ENCODE assay signal across 32 cellular contexts in the genomic region with DNA sequence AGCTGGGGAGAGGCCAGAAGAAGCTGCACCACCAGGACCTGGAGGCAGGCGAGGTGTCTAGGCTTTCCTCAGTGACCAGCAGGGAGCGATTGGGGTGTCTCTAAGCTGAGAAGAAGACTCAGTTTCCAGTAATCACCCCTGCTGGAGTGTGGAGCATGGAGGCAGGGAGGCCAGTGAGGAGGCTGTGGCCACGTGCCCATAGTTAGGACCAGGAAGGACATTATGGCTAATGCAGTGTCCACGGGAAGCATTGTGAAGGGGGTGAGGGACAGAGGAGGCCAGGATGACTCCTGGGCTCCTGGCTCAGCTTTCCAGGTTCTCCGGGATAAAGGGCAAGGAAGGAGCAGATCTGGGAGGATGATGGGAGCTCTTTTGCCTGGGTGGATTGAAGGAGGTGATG. TPM values are rescaled to one million over a fixed set of nuclear protein-coding genes. Genes with fewer than 3 reads are reported as not detected.
DNase-seq lines count a peak whose midpoint lies in the region; ATAC-seq and TF ChIP-seq lines count a peak whose summit lies in the region.
"Had no signal": no experiment of that assay in that cellular context is flagged by ENCODE, and none has a peak within 500 bp of the region (broad histone marks: within the 10 kb centered on the region; RNA-seq: fewer than 3 reads in every experiment).

No MANE protein-coding gene starts in this region.

- DNase-seq in SK-N-SH (no peak), Panc1 (ENCODE audit: low read depth, low spot score) (no peak), pons (ENCODE audit: low spot score) (no peak), left ventricle myocardium inferior (no peak)
- DNase-seq in stimulated activated effector memory CD8-positive, alpha-beta T cell treated with anti-CD3 and anti-CD28 coated beads, Interleukin-12 subunit alpha, Interleukin-12 subunit beta, amount 100 ng/mL, for 72 hours (ENCODE audit: low spot score in 2 of 2) = no peak
- no peak for DNase-seq in NK-92 treated with Interleukin-12 subunit alpha and Interleukin-12 subunit beta, amount 100 ng/mL, for 24 hours (lab: John Stamatoyannopoulos, UW)
- DNase-seq: activated CD4-positive, CD25-positive, alpha-beta regulatory T cell; activated gamma-delta T cell treated with Interleukin-2 at 50 U/mL for 16 hours; activated T-cell treated with anti-CD3 and anti-CD28 coated beads, Interleukin-2, amount 50 U/mL, for 4 hours; CD4-positive, alpha-beta T cell; colonic mucosa; effector CD8-positive, alpha-beta T cell; Kasumi-1; left ventricle myocardium superior; MV-4-11; NCI-H446 treated with DMSO at 0.1 percent for 48 hours; NCI-H774; RPMI8226; stimulated activated naive B cell treated with anti-CD40 and anti-IgM and Interleukin-4, amounts not matched to agents 10 μg/mL and 1 μg/mL and 100 μg/mL, for 72 hours had no signal

- H3K9me3 Mint-ChIP-seq in stimulated activated effector memory CD8-positive, alpha-beta T cell treated with anti-CD3 and anti-CD28 coated beads, Interleukin-12 subunit alpha, Interleukin-12 subunit beta, amount 100 ng/mL, for 72 hours = no peaks in the 10 kb centered on the region
- H3K9me3 Mint-ChIP-seq: activated T-cell treated with anti-CD3 and anti-CD28 coated beads, Interleukin-2, amount 50 U/mL, for 4 hours; CD4-positive, alpha-beta T cell; mesothelial cell of epicardium; stimulated activated naive B cell treated with anti-CD40 and anti-IgM and Interleukin-4, amounts not matched to agents 10 μg/mL and 1 μg/mL and 100 μg/mL, for 72 hours had no signal

- peak overlapping the region; percentile 59 for H3K4me2 ChIP-seq in SK-N-SH

- 0 out of 2 replicates have a peak overlapping the region, but pooled peaks have one; percentile 22 for H3K9ac ChIP-seq in SK-N-SH

- TF ChIP-seq EP300 in SK-N-SH (IDR thresholded peaks at IDR 0.05; ENCODE audit: borderline replicate concordance in 1 of 2, low read depth in 1 of 2, low read length in 1 of 2) = no peak

- H3K4me1 ChIP-seq in SK-N-SH (ENCODE audit: control insufficient read depth in 1 of 2, insufficient read depth in 2 of 2, low read depth in 1 of 2, low read length in 1 of 2) = peaks cover 9 to 18% of the 10 kb centered on the region in 2 experiments; a peak in 3 of 4 replicates
- peaks cover 31% of the 10 kb centered on the region for H3K4me1 ChIP-seq in Panc1 (ENCODE audit: control insufficient read depth, insufficient read depth, low read length)
- peaks cover 0 to 3% of the 10 kb centered on the region in 2 donors for H3K4me1 ChIP-seq in esophagus (ENCODE audit: control insufficient read depth in 2 of 2, insufficient read depth in 2 of 2, low read length in 1 of 2)
- no peaks in the 10 kb centered on the region for H3K4me1 ChIP-seq in left ventricle myocardium inferior
- H3K4me1 ChIP-seq: colonic mucosa had no signal

- H3K27ac ChIP-seq in SK-N-SH (ENCODE audit: low read depth in 2 of 2, low read length in 1 of 2) = peak overlapping the region in 1 of 2 experiments; percentile 30; a peak in 2 of 4 replicates
- H3K27ac ChIP-seq in Panc1 (ENCODE audit: low read length) = peak overlapping the region; percentile 25; the same call in 1 of the 2 replicates
- peak overlapping the region; percentile 54 to 93 for H3K27ac ChIP-seq in esophagus (ENCODE audit: low read depth in 2 of 2, low read length in 1 of 2)
- no peak overlapping the region for H3K27ac ChIP-seq in left ventricle myocardium inferior (replicated peaks)
- H3K27ac ChIP-seq: 22Rv1, colonic mucosa had no signal

- H3K4me3 ChIP-seq in SK-N-SH (ENCODE audit: low read depth in 2 of 2, low read length in 1 of 2) (no peak overlapping the region), Panc1 (ENCODE audit: low read depth in 2 of 2, low read length in 2 of 2) (no peak overlapping the region), esophagus (ENCODE audit: low read depth in 1 of 2, low read length in 2 of 2) (peak overlapping the region; percentile 9 to 32), left ventricle myocardium inferior (no peak overlapping the region)
- H3K4me3 ChIP-seq: colonic mucosa had no signal

- CTCF ChIA-PET in SK-N-SH (lab: Yijun Ruan, JAX) = interaction anchor here (0.8 to 1.1 kb wide), 2 partner anchors 49 to 149 kb away, joined by 3 to 4 read pairs; no protein-coding TSS in a partner anchor
- CTCF ChIA-PET in Panc1 (lab: Charles Lee) = interaction anchor here (0.6 kb wide), 1 partner anchor 37 kb away, joined by 8 read pairs; no protein-coding TSS in a partner anchor

- no peaks in the 10 kb centered on the region for H3K9me2 ChIP-seq in SK-N-SH

- H3F3A ChIP-seq in SK-N-SH (replicated peaks; ENCODE audit: insufficient read depth) = peaks cover 3% of the 10 kb centered on the region

- 86% methylated on average over 5 of the region's 5 CpGs for WGBS in SK-N-SH (ENCODE audit: low lambda C conversion rate)
- 66% methylated on average over 5 of the region's 5 CpGs for WGBS in esophagus, 2 donors

- H3K4me1 Mint-ChIP-seq in stimulated activated effector memory CD8-positive, alpha-beta T cell treated with anti-CD3 and anti-CD28 coated beads, Interleukin-12 subunit alpha, Interleukin-12 subunit beta, amount 100 ng/mL, for 72 hours = peaks cover 26% of the 10 kb centered on the region

- no peak overlapping the region for H3K4me3 Mint-ChIP-seq in stimulated activated effector memory CD8-positive, alpha-beta T cell treated with anti-CD3 and anti-CD28 coated beads, Interleukin-12 subunit alpha, Interleukin-12 subunit beta, amount 100 ng/mL, for 72 hours
- H3K4me3 Mint-ChIP-seq: activated T-cell treated with anti-CD3 and anti-CD28 coated beads, Interleukin-2, amount 50 U/mL, for 4 hours; CD4-positive, alpha-beta T cell; mesothelial cell of epicardium; stimulated activated naive B cell treated with anti-CD40 and anti-IgM and Interleukin-4, amounts not matched to agents 10 μg/mL and 1 μg/mL and 100 μg/mL, for 72 hours had no signal

- H3K9me3 ChIP-seq in SK-N-SH (no peaks in the 10 kb centered on the region), Panc1 (ENCODE audit: control insufficient read depth, insufficient read depth, low read depth, low read length) (no peaks in the 10 kb centered on the region), esophagus (ENCODE audit: control insufficient read depth in 2 of 2, insufficient read depth in 1 of 2, low read depth in 1 of 2, low read length in 1 of 2) (no peaks in the 10 kb centered on the region), left ventricle myocardium inferior (replicated peaks) (no peaks in the 10 kb centered on the region)
- H3K9me3 ChIP-seq: colonic mucosa had no signal

- peak overlapping the region; percentile 36 for H3K27ac Mint-ChIP-seq in stimulated activated effector memory CD8-positive, alpha-beta T cell treated with anti-CD3 and anti-CD28 coated beads, Interleukin-12 subunit alpha, Interleukin-12 subunit beta, amount 100 ng/mL, for 72 hours
- H3K27ac Mint-ChIP-seq: CD4-positive, alpha-beta T cell; mesothelial cell of epicardium; stimulated activated naive B cell treated with anti-CD40 and anti-IgM and Interleukin-4, amounts not matched to agents 10 μg/mL and 1 μg/mL and 100 μg/mL, for 72 hours had no signal

- in situ Hi-C loops in Panc1 (cut with HindIII; ENCODE audit: low pct_unique_long_range_greater_than_20kb, low sequenced_read_pairs) = no loop called here

- no peaks in the 10 kb centered on the region for H3K79me2 ChIP-seq in SK-N-SH (ENCODE audit: insufficient read depth)

- intact Hi-C loops in Panc1 (cut with micrococcal nuclease; ENCODE audit: unreplicated experiment) (no loop called here), left ventricle myocardium inferior (cut with micrococcal nuclease) (no loop called here)

- no peaks in the 10 kb centered on the region for H3K36me3 Mint-ChIP-seq in stimulated activated effector memory CD8-positive, alpha-beta T cell treated with anti-CD3 and anti-CD28 coated beads, Interleukin-12 subunit alpha, Interleukin-12 subunit beta, amount 100 ng/mL, for 72 hours
- H3K36me3 Mint-ChIP-seq: mesothelial cell of epicardium; stimulated activated naive B cell treated with anti-CD40 and anti-IgM and Interleukin-4, amounts not matched to agents 10 μg/mL and 1 μg/mL and 100 μg/mL, for 72 hours had no signal

- POLR2A ChIA-PET in SK-N-SH (lab: Yijun Ruan, JAX) = no interaction called here
- POLR2A ChIA-PET in Panc1 (lab: Charles Lee) = no interaction called here

- H3K27me3 ChIP-seq in SK-N-SH (ENCODE audit: insufficient read depth) (no peaks in the 10 kb centered on the region), Panc1 (ENCODE audit: control insufficient read depth, insufficient read depth, low read length) (no peaks in the 10 kb centered on the region), esophagus (ENCODE audit: control insufficient read depth in 1 of 2, insufficient read depth in 2 of 2, low read length in 2 of 2) (no peaks in the 10 kb centered on the region), left ventricle myocardium inferior (ENCODE audit: low read depth) (peaks cover 68% of the 10 kb centered on the region)
- H3K27me3 ChIP-seq: colonic mucosa had no signal

- H3K36me3 ChIP-seq in SK-N-SH (replicated peaks in 1 of 2; ENCODE audit: control insufficient read depth in 1 of 2, insufficient read depth in 2 of 2, low read length in 1 of 2) = no peaks in the 10 kb centered on the region
- H3K36me3 ChIP-seq in Panc1 (ENCODE audit: control insufficient read depth, insufficient read depth, low read length) = no peaks in the 10 kb centered on the region
- peaks cover 0 to 10% of the 10 kb centered on the region in 2 donors for H3K36me3 ChIP-seq in esophagus (ENCODE audit: control insufficient read depth in 2 of 2, insufficient read depth in 2 of 2, low read length in 1 of 2)
- no peaks in the 10 kb centered on the region for H3K36me3 ChIP-seq in left ventricle myocardium inferior
- H3K36me3 ChIP-seq: colonic mucosa had no signal

- H4K20me1 ChIP-seq in SK-N-SH (ENCODE audit: insufficient read depth) = no peaks in the 10 kb centered on the region

- no peak for TF ChIP-seq RAD21 in SK-N-SH (IDR thresholded peaks at IDR 0.05; ENCODE audit: low read length)

- no peak overlapping the region for H2AFZ ChIP-seq in SK-N-SH (ENCODE audit: low read depth)

- TF ChIP-seq CTCF in SK-N-SH (IDR thresholded peaks at IDR 0.05) (no peak), Panc1 (IDR thresholded peaks at IDR 0.05) (no peak), left ventricle myocardium inferior (IDR thresholded peaks at IDR 0.05; ENCODE audit: borderline replicate concordance) (no peak)

- BruUV-seq in Panc1 (replicated peaks; lab: Mats Ljungman, UMichigan) = no TSS peak

- no peak for ATAC-seq in SK-N-SH treated with all-trans-retinoic acid at 6 μM for 48 hours
- no peak for ATAC-seq in Panc1
- ATAC-seq in stimulated activated effector memory CD8-positive, alpha-beta T cell treated with anti-CD3 and anti-CD28 coated beads, Interleukin-12 subunit alpha, Interleukin-12 subunit beta, amount 100 ng/mL, for 72 hours = no peak
- ATAC-seq: activated T-cell treated with anti-CD3 and anti-CD28 coated beads, Interleukin-2, amount 50 U/mL, for 4 hours; HepG2; left ventricle myocardium superior; stimulated activated naive B cell treated with anti-CD40 and anti-IgM and Interleukin-4, amounts not matched to agents 10 μg/mL and 1 μg/mL and 100 μg/mL, for 72 hours had no signal

RNA-seq across cellular contexts. Expression of gene KRT13, which starts 5.7 kb away (rescaled TPM):
- polyA plus RNA-seq in SK-N-SH (2012; rRNA removed) (0.39 and 0.67 TPM in 2 replicates), esophagus (over 10,000 TPM; 46,015 to 60,858 TPM)
- polyA plus RNA-seq in SK-N-SH (2012; cell fraction: cytosol; rRNA removed) = 0.06 and 0.37 TPM in 2 replicates
- polyA plus RNA-seq in SK-N-SH (2012; cell fraction: nucleus; rRNA removed) = 1.3 TPM in 2 replicates
- total RNA-seq in Panc1 (2021; ENCODE audit: unreplicated experiment) (0.36 TPM), left ventricle myocardium inferior (not detected)
- 3.3 TPM for polyA plus RNA-seq in Panc1 (2012; ENCODE audit: insufficient read length)
- total RNA-seq: activated T-cell treated with anti-CD3 and anti-CD28 coated beads, Interleukin-2, amount 50 U/mL, for 4 hours; cardiac septum; CD4-positive, alpha-beta T cell; Daoy; fibroblast of villous mesenchyme; H7; HepG2; left ventricle myocardium superior; pulmonary artery endothelial cell; T-helper 1 cell treated with Interleukin-12 subunit alpha and Interleukin-12 subunit beta and Interleukin-4 antibody, amounts not matched to agents 30 ng/mL and 1 ng/mL, for 36 hours had no signal
- polyA plus RNA-seq: HepG2 had no signal

RNA-seq across cellular contexts. Expression of gene KRT36, which starts 10.0 kb away (rescaled TPM):
- polyA plus RNA-seq in SK-N-SH (2012; rRNA removed) = not detected in 2 replicates
- polyA plus RNA-seq in SK-N-SH (2012; cell fraction: cytosol; rRNA removed) = not detected in 2 replicates
- polyA plus RNA-seq in SK-N-SH (2012; cell fraction: nucleus; rRNA removed) = not detected in 2 replicates
- not detected for total RNA-seq in Panc1 (2021; ENCODE audit: unreplicated experiment)
- polyA plus RNA-seq in Panc1 (2012; ENCODE audit: insufficient read length) = 0.18 TPM
- under 1 TPM; 0.07 to 0.10 TPM for polyA plus RNA-seq in esophagus
- total RNA-seq in left ventricle myocardium inferior = not detected
- total RNA-seq: activated T-cell treated with anti-CD3 and anti-CD28 coated beads, Interleukin-2, amount 50 U/mL, for 4 hours; cardiac septum; CD4-positive, alpha-beta T cell; colonic mucosa; Daoy; epithelial cell of proximal tubule; H7; HepG2; left ventricle myocardium superior; mesothelial cell of epicardium; pulmonary artery endothelial cell; T-helper 1 cell treated with Interleukin-12 subunit alpha and Interleukin-12 subunit beta and Interleukin-4 antibody, amounts not matched to agents 30 ng/mL and 1 ng/mL, for 36 hours; ureter had no signal
- polyA plus RNA-seq: HepG2 had no signal

RNA-seq across cellular contexts. Expression of gene KRT35, which starts 18.8 kb away (rescaled TPM):
- polyA plus RNA-seq in SK-N-SH (2012; rRNA removed) = not detected in 2 replicates
- not detected in 2 replicates for polyA plus RNA-seq in SK-N-SH (2012; cell fraction: cytosol; rRNA removed)
- polyA plus RNA-seq in SK-N-SH (2012; cell fraction: nucleus; rRNA removed) = not detected in 2 replicates
- total RNA-seq in Panc1 (2021; ENCODE audit: unreplicated experiment) = not detected
- not detected for polyA plus RNA-seq in Panc1 (2012; ENCODE audit: insufficient read length)
- polyA plus RNA-seq in esophagus = not detected
- not detected for total RNA-seq in left ventricle myocardium inferior
- total RNA-seq: activated T-cell treated with anti-CD3 and anti-CD28 coated beads, Interleukin-2, amount 50 U/mL, for 4 hours; cardiac septum; CD4-positive, alpha-beta T cell; colonic mucosa; Daoy; epithelial cell of proximal tubule; fibroblast of villous mesenchyme; H7; HepG2; left ventricle myocardium superior; mesothelial cell of epicardium; pulmonary artery endothelial cell; T-helper 1 cell treated with Interleukin-12 subunit alpha and Interleukin-12 subunit beta and Interleukin-4 antibody, amounts not matched to agents 30 ng/mL and 1 ng/mL, for 36 hours; ureter had no signal
- polyA plus RNA-seq: HepG2 had no signal

RNA-seq across cellular contexts. Expression of gene KRT15, which starts 19.0 kb away (rescaled TPM):
- polyA plus RNA-seq in SK-N-SH (2012; rRNA removed) (16.9 and 17.0 TPM in 2 replicates), esophagus (1,000 to 10,000 TPM; 1,457 to 2,808 TPM)
- 9.7 and 12.7 TPM in 2 replicates for polyA plus RNA-seq in SK-N-SH (2012; cell fraction: cytosol; rRNA removed)
- polyA plus RNA-seq in SK-N-SH (2012; cell fraction: nucleus; rRNA removed) = 33.8 and 36.0 TPM in 2 replicates
- total RNA-seq in Panc1 (2021; ENCODE audit: unreplicated experiment) (70.4 TPM), left ventricle myocardium inferior (not detected)
- polyA plus RNA-seq in Panc1 (2012; ENCODE audit: insufficient read length) = 88.0 TPM
- total RNA-seq: activated T-cell treated with anti-CD3 and anti-CD28 coated beads, Interleukin-2, amount 50 U/mL, for 4 hours; cardiac septum; CD4-positive, alpha-beta T cell; T-helper 1 cell treated with Interleukin-12 subunit alpha and Interleukin-12 subunit beta and Interleukin-4 antibody, amounts not matched to agents 30 ng/mL and 1 ng/mL, for 36 hours had no signal

RNA-seq across cellular contexts. Expression of gene KRT19, which starts 28.4 kb away (rescaled TPM):
- polyA plus RNA-seq in SK-N-SH (2012; rRNA removed) (1.8 and 2.5 TPM in 2 replicates), esophagus (1,000 to 10,000 TPM in 1 of 2 donors, 100 to 1,000 TPM in 1; 506 to 1,087 TPM)
- polyA plus RNA-seq in SK-N-SH (2012; cell fraction: cytosol; rRNA removed) = 1.7 and 2.3 TPM in 2 replicates
- polyA plus RNA-seq in SK-N-SH (2012; cell fraction: nucleus; rRNA removed) = 0.88 and 1.5 TPM in 2 replicates
- total RNA-seq in Panc1 (2021; ENCODE audit: unreplicated experiment) (2,383 TPM), left ventricle myocardium inferior (0.60 TPM)
- polyA plus RNA-seq in Panc1 (2012; ENCODE audit: insufficient read length) = 2,812 TPM
- total RNA-seq: CD4-positive, alpha-beta T cell; T-helper 1 cell treated with Interleukin-12 subunit alpha and Interleukin-12 subunit beta and Interleukin-4 antibody, amounts not matched to agents 30 ng/mL and 1 ng/mL, for 36 hours had no signal

Comparison
In these comparisons a context has a peak if more than half of its experiments do, and no peak if none do; other contexts are left out.
1. H3K4me3 ChIP-seq: peak in esophagus (2 of 2); none in SK-N-SH (0 of 2), Panc1 (0 of 2) and left ventricle myocardium inferior (single experiment).